Comparison of ENCODE assay signal across 28 cellular contexts in the genomic region with DNA sequence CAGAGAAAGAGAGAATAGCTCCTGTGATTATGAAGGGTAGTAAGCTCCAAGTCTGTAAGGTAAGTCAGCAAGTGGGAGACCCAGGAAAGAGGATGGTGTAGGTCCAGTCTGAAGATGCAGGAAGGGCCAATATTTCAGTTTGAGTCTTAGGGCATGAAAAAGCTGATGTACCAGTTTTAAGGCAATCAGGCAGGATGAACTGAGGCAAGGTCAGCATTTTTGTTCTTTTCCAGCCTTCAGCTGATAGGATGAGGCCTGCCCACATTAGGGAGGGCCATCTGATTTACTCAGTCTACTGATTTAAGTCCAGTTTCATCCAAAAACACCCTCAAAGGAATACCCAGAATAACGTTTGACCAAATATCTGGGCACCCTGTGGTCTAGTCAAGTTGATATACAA.
"Had no signal": no experiment of that assay in that cellular context is flagged by ENCODE, and none has a peak within 500 bp of the region (broad histone marks: within the 10 kb centered on the region; RNA-seq: fewer than 3 reads in every experiment).

No MANE protein-coding gene starts in this region.

- H3K27ac ChIP-seq: colonic mucosa, coronary artery, dorsolateral prefrontal cortex, epithelial cell of prostate, esophagus muscularis mucosa, esophagus squamous epithelium, foreskin keratinocyte, gastrocnemius medialis, gastroesophageal sphincter, heart left ventricle, heart right ventricle had no signal

- DNase-seq: colonic mucosa; cortex of kidney; dermis blood vessel endothelial cell; dorsolateral prefrontal cortex; effector CD4-positive, alpha-beta T cell; effector CD8-positive, alpha-beta T cell; effector memory CD4-positive, alpha-beta T cell; effector memory CD8-positive, alpha-beta T cell; endodermal cell; erythroblast; esophagus squamous epithelium; foreskin fibroblast; foreskin keratinocyte; foreskin melanocyte; gastrocnemius medialis; glutamatergic neuron; head of caudate nucleus; heart left ventricle; heart right ventricle had no signal

- H3K4me1 ChIP-seq: colonic mucosa, esophagus muscularis mucosa, esophagus squamous epithelium, foreskin keratinocyte, gastrocnemius medialis, gastroesophageal sphincter, heart left ventricle, heart right ventricle had no signal

- FAIRE-seq: colon, endometrium, endothelial cell of umbilical vein, frontal cortex had no signal

- H3K36me3 ChIP-seq: colonic mucosa, esophagus muscularis mucosa, esophagus squamous epithelium, gastrocnemius medialis, gastroesophageal sphincter, heart left ventricle, heart right ventricle had no signal

- H3K4me3 ChIP-seq: colonic mucosa, coronary artery, dorsolateral prefrontal cortex, esophagus muscularis mucosa, esophagus squamous epithelium, gastrocnemius medialis, gastroesophageal sphincter, heart left ventricle, heart right ventricle had no signal

- H3K27me3 ChIP-seq: colonic mucosa, esophagus muscularis mucosa, esophagus squamous epithelium, foreskin keratinocyte, gastrocnemius medialis, gastroesophageal sphincter had no signal

- ATAC-seq: effector memory CD8-positive, alpha-beta T cell; esophagus mucosa; foreskin keratinocyte; gastrocnemius medialis; gastroesophageal sphincter; heart left ventricle; heart right ventricle had no signal

- H3K9me3 ChIP-seq: colonic mucosa, esophagus muscularis mucosa, esophagus squamous epithelium, gastrocnemius medialis, gastroesophageal sphincter, heart left ventricle had no signal
